1 cellular context compared by ENCODE assay signal in the genomic region with DNA sequence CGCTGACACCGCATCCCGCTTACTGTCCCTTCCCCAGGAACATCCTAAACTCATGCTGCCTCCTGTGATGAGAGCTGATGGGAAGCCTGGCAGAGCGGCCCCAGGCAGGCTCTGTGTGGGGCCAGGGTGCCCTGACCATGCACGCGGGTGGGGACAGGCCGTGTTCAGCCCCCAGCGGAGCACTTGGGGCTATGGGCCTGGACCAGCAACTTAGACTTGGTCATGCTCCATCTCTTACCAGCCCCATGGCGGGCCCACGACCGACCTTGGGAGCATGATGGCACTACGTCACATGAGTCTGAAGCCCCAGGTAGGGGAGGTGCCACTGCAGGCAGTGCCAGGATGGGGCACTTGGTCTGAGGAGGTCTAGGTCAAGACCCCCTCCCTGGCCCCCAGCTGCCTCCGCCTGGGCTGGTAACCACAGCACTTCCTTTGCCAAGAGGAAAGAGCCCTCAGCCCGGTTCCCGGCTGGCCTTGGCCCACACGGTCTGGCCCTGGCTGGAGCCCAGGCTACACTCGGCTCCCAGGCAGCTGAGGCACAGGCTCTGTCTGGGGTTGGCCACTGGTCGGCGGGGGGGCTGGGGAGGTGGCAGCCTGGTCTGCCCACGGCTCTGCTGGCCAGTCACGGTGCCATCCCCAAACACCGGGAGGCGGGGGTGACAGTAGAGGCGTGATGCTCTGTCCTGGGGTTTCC.
TF ChIP-seq lines count a peak whose summit lies in the region.

No MANE protein-coding gene starts in this region.

TF ChIP-seq in H1, 55 proteins besides CTCF, POLR2A, EP300 and RAD21:
- no peak for TF ChIP-seq FOSL1 (IDR thresholded peaks at IDR 0.05; ENCODE audit: insufficient read depth, low read depth, low read length)
